Comparison of ENCODE assay signal across 8 cellular contexts in the genomic region with DNA sequence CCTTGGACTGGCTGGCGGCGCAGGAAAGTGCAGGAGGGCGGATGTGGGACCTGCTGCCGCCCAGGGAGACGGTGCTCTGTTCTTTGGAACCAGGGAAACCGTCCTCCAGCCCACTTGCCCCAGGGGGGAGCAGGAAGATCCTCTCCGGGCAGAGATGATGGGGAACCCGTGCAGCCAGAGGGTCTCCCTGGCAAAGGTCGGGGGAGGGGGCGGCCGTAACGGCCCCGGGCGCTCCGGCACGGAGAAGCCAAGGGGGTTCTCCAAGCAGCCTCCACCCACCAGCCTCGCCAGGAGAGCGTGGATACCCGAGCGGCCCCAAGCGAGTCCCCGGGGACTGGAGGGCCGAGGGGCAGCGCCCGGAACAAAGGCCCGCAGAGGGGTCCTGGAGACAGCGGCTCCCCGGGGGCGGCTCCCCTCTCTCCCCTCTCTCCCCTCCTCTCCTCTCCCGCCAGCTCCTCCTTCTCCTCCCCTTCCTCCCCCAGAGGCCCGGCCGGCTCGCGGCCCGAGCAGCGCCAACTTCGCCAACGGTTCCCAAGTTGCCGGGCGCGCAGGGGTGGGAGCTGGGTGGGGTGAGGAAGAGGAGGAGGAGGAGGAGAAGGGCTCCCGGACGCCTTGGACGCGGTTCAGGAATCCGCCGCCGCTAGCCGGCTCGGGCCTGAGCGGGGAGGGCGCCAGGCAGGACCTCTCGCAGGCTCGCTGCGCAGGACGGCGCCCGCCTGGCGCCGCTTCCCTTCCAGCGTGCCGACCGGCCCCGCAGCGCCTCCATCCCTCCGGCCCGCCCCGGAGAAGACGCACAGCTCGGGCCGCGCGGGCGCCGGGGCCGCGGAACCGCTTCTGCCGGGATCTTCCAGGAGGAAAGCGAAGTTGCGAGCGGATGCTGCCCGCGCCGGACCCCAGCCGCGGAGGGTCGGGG. TPM values are rescaled to one million over a fixed set of nuclear protein-coding genes. Genes with fewer than 3 reads are reported as not detected.
A peak's percentile ranks its signal among the peaks of the same experiment; 100 is the strongest.
DNase-seq lines count a peak whose midpoint lies in the region; ATAC-seq and TF ChIP-seq lines count a peak whose summit lies in the region.

Gene CHST3, plus strand, starts transcription at position 640 of the 913 bp plus-strand sequence. CDS start 41,448 bp downstream, outside the sequence.

- H3K36me3 Mint-ChIP-seq in CD4-positive, alpha-beta memory T cell, result no peaks in the 10 kb centered on the region

- H3K27me3 ChIP-seq in CD4-positive, alpha-beta memory T cell (ENCODE audit: insufficient read depth, low read length), result peaks cover 11% of the 10 kb centered on the region
- no peaks in the 10 kb centered on the region for H3K27me3 ChIP-seq in left ventricle myocardium inferior (ENCODE audit: low read depth)

- no peaks in the 10 kb centered on the region for H3K9me3 ChIP-seq in CD4-positive, alpha-beta memory T cell (ENCODE audit: control insufficient read depth in 1 of 2, low read length in 2 of 2)
- H3K9me3 ChIP-seq in left ventricle myocardium inferior (replicated peaks), result no peaks in the 10 kb centered on the region

- H3K4me1 ChIP-seq in CD4-positive, alpha-beta memory T cell (ENCODE audit: insufficient read depth, low read length), result peaks cover 7% of the 10 kb centered on the region
- peaks cover 64% of the 10 kb centered on the region for H3K4me1 ChIP-seq in left ventricle myocardium inferior

- intact Hi-C loops in CD4-positive, alpha-beta memory T cell (cut with micrococcal nuclease), result no loop called here
- intact Hi-C loops in left ventricle myocardium inferior (cut with micrococcal nuclease), result no loop called here

- CTCF ChIA-PET in CD4-positive, alpha-beta memory T cell (lab: Charles Lee; ENCODE audit: partially characterized antibody), result no interaction called here

- no peak for DNase-seq in CD4-positive, alpha-beta memory T cell
- DNase-seq in HT-29 (ENCODE audit: low spot score) (peak; percentile 22), left ventricle myocardium inferior (peak; percentile 86), pons (ENCODE audit: low spot score) (peak; percentile 55), cerebellar cortex (ENCODE audit: low spot score) (no peak)

- peaks cover 29 to 37% of the 10 kb centered on the region in 2 donors for H3K27me3 Mint-ChIP-seq in CD4-positive, alpha-beta memory T cell

- H3K4me3 Mint-ChIP-seq in CD4-positive, alpha-beta memory T cell, result peak within 1 kb of the TSS; percentile 54 to 85 (median 65)

- no peak within 1 kb of the TSS for H3K27ac ChIP-seq in CD4-positive, alpha-beta memory T cell (ENCODE audit: low read depth, low read length)
- H3K27ac ChIP-seq in adipose tissue (ENCODE audit: low read depth, low read length) (peak within 1 kb of the TSS; percentile 97), left ventricle myocardium inferior (replicated peaks) (peak within 1 kb of the TSS; percentile 100)

- no peak within 1 kb of the TSS for H3K27ac Mint-ChIP-seq in CD4-positive, alpha-beta memory T cell

- H3K9me3 Mint-ChIP-seq in CD4-positive, alpha-beta memory T cell, result no peaks in the 10 kb centered on the region

- 3 to 6% (median 3%) methylated on average over 74 to 88 of the region's 88 CpGs for WGBS in adipose tissue, 3 donors

- POLR2A ChIA-PET in CD4-positive, alpha-beta memory T cell (lab: Charles Lee; ENCODE audit: partially characterized antibody), result no interaction called here

- H3K4me1 Mint-ChIP-seq in CD4-positive, alpha-beta memory T cell, result peaks cover 1 to 13% (median 9%) of the 10 kb centered on the region in 4 donors

- TF ChIP-seq CTCF in left ventricle myocardium inferior (IDR thresholded peaks at IDR 0.05; ENCODE audit: borderline replicate concordance), result no peak

- no peaks in the 10 kb centered on the region for H3K36me3 ChIP-seq in CD4-positive, alpha-beta memory T cell (ENCODE audit: insufficient read depth, low read length)
- H3K36me3 ChIP-seq in left ventricle myocardium inferior, result peaks cover 2% of the 10 kb centered on the region

- H3K4me3 ChIP-seq in CD4-positive, alpha-beta memory T cell (ENCODE audit: low read length in 2 of 2), result no peak within 1 kb of the TSS
- H3K4me3 ChIP-seq in left ventricle myocardium inferior, result peak within 1 kb of the TSS; percentile 94

- ATAC-seq in GM21723 (IDR thresholded peaks at IDR 0.05; ENCODE audit: unreplicated experiment), result no peak
- no peak for ATAC-seq in GM21576 (IDR thresholded peaks at IDR 0.05; ENCODE audit: unreplicated experiment)

RNA-seq across cellular contexts. Expression of gene CHST3, which starts in this region (rescaled TPM):
- total RNA-seq in CD4-positive, alpha-beta memory T cell, result not detected
- polyA plus RNA-seq in CD4-positive, alpha-beta memory T cell, result not detected
- total RNA-seq in HT-29 (2014; rRNA removed; shearing (Covaris generic)), result 12.3 and 14.1 TPM in 2 replicates
- polyA plus RNA-seq in adipose tissue, result 10 to 100 TPM in 1 of 3 donors, 1 to 10 TPM in 2; 2.6 to 21.8 (median 6.3) TPM
- total RNA-seq in left ventricle myocardium inferior, result 18.0 TPM

Comparison
In these comparisons a context has a peak if more than half of its experiments do, and no peak if none do; other contexts are left out.
1. RNA of gene CHST3 (total RNA-seq): 18.0 TPM in left ventricle myocardium inferior (single experiment) and 12.3 to 14.1 TPM in HT-29; not detected in CD4-positive, alpha-beta memory T cell; every median in the first group is over 10 times any median in the second.
2. DNase-seq: peak in HT-29 (single experiment), left ventricle myocardium inferior (single experiment) and pons (single experiment); none in CD4-positive, alpha-beta memory T cell (0 of 5) and cerebellar cortex (single experiment).